ENCODE assay signal across 2 cellular contexts in the genomic region with DNA sequence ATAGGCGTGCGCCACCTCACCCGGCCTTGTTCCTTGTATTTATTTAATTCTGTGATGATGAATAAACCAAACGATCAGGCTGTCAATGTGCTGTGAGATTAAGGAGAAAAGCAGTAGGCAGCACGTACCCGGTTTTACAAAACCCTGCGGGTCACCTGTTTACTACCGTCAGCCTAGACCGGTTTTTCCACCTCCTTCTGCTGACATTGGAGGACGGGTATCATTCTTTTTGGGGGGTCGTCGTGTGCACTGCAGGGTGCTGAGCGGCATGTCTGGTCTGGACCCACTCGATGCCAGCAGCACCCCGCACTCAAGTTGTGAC.
TF ChIP-seq lines count a peak whose summit lies in the region.

No MANE protein-coding gene starts in this region.

TF ChIP-seq in SK-N-SH, 30 proteins besides CTCF, POLR2A, EP300 and RAD21 (continued from another document):
- TF ChIP-seq TAF1 (IDR thresholded peaks at IDR 0.05; ENCODE audit: borderline replicate concordance, low read depth, low read length) (no peak), MEF2A (IDR thresholded peaks at IDR 0.05; ENCODE audit: borderline replicate concordance, low read depth) (no peak), RFX5 (IDR thresholded peaks at IDR 0.05; ENCODE audit: low read length) (no peak)
TF ChIP-seq in SK-N-SH: peak in this region for 0.

TF ChIP-seq in SK-N-SH treated with all-trans-retinoic acid at 6 μM for 48 hours, 23 proteins besides CTCF, POLR2A, EP300 and RAD21 (continued from another document):
- no peak for TF ChIP-seq ZFP3 (CRISPR knock-in tag; IDR thresholded peaks at IDR 0.05)
- no peak for TF ChIP-seq SNAI2 (CRISPR knock-in tag; IDR thresholded peaks at IDR 0.05)
- no peak for TF ChIP-seq ZFP30 (CRISPR knock-in tag; IDR thresholded peaks at IDR 0.05)
- TF ChIP-seq ZC3H10 (CRISPR knock-in tag; IDR thresholded peaks at IDR 0.05): no peak
- TF ChIP-seq, protein P1, sequence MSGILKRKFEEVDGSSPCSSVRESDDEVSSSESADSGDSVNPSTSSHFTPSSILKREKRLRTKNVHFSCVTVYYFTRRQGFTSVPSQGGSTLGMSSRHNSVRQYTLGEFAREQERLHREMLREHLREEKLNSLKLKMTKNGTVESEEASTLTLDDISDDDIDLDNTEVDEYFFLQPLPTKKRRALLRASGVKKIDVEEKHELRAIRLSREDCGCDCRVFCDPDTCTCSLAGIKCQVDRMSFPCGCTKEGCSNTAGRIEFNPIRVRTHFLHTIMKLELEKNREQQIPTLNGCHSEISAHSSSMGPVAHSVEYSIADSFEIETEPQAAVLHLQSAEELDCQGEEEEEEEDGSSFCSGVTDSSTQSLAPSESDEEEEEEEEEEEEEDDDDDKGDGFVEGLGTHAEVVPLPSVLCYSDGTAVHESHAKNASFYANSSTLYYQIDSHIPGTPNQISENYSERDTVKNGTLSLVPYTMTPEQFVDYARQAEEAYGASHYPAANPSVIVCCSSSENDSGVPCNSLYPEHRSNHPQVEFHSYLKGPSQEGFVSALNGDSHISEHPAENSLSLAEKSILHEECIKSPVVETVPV (CRISPR knock-in tag; IDR thresholded peaks at IDR 0.05): no peak
- TF ChIP-seq, protein P2, sequence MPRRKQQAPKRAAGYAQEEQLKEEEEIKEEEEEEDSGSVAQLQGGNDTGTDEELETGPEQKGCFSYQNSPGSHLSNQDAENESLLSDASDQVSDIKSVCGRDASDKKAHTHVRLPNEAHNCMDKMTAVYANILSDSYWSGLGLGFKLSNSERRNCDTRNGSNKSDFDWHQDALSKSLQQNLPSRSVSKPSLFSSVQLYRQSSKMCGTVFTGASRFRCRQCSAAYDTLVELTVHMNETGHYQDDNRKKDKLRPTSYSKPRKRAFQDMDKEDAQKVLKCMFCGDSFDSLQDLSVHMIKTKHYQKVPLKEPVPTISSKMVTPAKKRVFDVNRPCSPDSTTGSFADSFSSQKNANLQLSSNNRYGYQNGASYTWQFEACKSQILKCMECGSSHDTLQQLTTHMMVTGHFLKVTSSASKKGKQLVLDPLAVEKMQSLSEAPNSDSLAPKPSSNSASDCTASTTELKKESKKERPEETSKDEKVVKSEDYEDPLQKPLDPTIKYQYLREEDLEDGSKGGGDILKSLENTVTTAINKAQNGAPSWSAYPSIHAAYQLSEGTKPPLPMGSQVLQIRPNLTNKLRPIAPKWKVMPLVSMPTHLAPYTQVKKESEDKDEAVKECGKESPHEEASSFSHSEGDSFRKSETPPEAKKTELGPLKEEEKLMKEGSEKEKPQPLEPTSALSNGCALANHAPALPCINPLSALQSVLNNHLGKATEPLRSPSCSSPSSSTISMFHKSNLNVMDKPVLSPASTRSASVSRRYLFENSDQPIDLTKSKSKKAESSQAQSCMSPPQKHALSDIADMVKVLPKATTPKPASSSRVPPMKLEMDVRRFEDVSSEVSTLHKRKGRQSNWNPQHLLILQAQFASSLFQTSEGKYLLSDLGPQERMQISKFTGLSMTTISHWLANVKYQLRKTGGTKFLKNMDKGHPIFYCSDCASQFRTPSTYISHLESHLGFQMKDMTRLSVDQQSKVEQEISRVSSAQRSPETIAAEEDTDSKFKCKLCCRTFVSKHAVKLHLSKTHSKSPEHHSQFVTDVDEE (CRISPR knock-in tag; IDR thresholded peaks at IDR 0.05): no peak
- no peak for TF ChIP-seq PPARA (CRISPR knock-in tag; IDR thresholded peaks at IDR 0.05; ENCODE audit: borderline replicate concordance)
- TF ChIP-seq, protein P3, sequence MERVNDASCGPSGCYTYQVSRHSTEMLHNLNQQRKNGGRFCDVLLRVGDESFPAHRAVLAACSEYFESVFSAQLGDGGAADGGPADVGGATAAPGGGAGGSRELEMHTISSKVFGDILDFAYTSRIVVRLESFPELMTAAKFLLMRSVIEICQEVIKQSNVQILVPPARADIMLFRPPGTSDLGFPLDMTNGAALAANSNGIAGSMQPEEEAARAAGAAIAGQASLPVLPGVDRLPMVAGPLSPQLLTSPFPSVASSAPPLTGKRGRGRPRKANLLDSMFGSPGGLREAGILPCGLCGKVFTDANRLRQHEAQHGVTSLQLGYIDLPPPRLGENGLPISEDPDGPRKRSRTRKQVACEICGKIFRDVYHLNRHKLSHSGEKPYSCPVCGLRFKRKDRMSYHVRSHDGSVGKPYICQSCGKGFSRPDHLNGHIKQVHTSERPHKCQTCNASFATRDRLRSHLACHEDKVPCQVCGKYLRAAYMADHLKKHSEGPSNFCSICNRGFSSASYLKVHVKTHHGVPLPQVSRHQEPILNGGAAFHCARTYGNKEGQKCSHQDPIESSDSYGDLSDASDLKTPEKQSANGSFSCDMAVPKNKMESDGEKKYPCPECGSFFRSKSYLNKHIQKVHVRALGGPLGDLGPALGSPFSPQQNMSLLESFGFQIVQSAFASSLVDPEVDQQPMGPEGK (CRISPR knock-in tag; IDR thresholded peaks at IDR 0.05; ENCODE audit: borderline replicate concordance): no peak
- no peak for TF ChIP-seq GLIS3 (CRISPR knock-in tag; IDR thresholded peaks at IDR 0.05)
- TF ChIP-seq, protein P4, sequence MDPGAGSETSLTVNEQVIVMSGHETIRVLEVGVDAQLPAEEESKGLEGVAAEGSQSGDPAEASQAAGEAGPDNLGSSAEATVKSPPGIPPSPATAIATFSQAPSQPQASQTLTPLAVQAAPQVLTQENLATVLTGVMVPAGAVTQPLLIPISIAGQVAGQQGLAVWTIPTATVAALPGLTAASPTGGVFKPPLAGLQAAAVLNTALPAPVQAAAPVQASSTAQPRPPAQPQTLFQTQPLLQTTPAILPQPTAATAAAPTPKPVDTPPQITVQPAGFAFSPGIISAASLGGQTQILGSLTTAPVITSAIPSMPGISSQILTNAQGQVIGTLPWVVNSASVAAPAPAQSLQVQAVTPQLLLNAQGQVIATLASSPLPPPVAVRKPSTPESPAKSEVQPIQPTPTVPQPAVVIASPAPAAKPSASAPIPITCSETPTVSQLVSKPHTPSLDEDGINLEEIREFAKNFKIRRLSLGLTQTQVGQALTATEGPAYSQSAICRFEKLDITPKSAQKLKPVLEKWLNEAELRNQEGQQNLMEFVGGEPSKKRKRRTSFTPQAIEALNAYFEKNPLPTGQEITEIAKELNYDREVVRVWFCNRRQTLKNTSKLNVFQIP (CRISPR knock-in tag; IDR thresholded peaks at IDR 0.05; ENCODE audit: borderline replicate concordance, low read depth): no peak
- no peak for TF ChIP-seq TCF4 (CRISPR knock-in tag; IDR thresholded peaks at IDR 0.05; ENCODE audit: borderline replicate concordance)
